7 cellular contexts compared by ENCODE assay signal in genomic region chr9:2017209-2017458, GRCh38. TPM values are rescaled to one million over a fixed set of nuclear protein-coding genes. Genes with fewer than 3 reads are reported as not detected.
A peak's percentile ranks its signal among the peaks of the same experiment; 100 is the strongest.
DNase-seq lines count a peak whose midpoint lies in the region; FAIRE-seq and TF ChIP-seq lines count a peak whose summit lies in the region.

No MANE protein-coding gene starts in this region.

- dilution Hi-C loops in keratinocyte (cut with MboI; ENCODE audit: extremely low pct_ligation_motif_present, low sequenced_read_pairs) = no loop called here

- peaks cover 37% of the 10 kb centered on the region for H3K79me2 ChIP-seq in keratinocyte (ENCODE audit: control insufficient read depth, insufficient read depth, low read length)

- H3K36me3 Mint-ChIP-seq in IgD-negative memory B cell = peaks cover 2% of the 10 kb centered on the region

- H3K27me3 ChIP-seq in keratinocyte (ENCODE audit: control insufficient read depth, extremely low read depth, insufficient read depth, low read length) = no peaks in the 10 kb centered on the region

- H3K9me1 ChIP-seq in keratinocyte (ENCODE audit: control insufficient read depth, extremely low read depth, insufficient read depth, low read length) = no peaks in the 10 kb centered on the region

- H3K4me3 Mint-ChIP-seq in IgD-negative memory B cell = peak overlapping the region; percentile 90 to 100 (median 100)

- DNase-seq in keratinocyte (ENCODE audit: low read depth, low spot score) = no peak
- DNase-seq in GM19240 (ENCODE audit: insufficient read length, low spot score) = no peak
- DNase-seq in NK-92 (lab: John Stamatoyannopoulos, UW; ENCODE audit: unreplicated experiment) = no peak
- no peak for DNase-seq in stimulated activated CD8-positive, alpha-beta memory T cell treated with anti-CD3 and anti-CD28 coated beads, Interleukin-4, amount 100 ng/mL, for 48 hours

- peaks cover 29 to 34% (median 31%) of the 10 kb centered on the region in 3 donors for H3K4me1 Mint-ChIP-seq in IgD-negative memory B cell

- H3K27ac ChIP-seq in angular gyrus (ENCODE audit: low read depth, low read length) (peak overlapping the region; percentile 92), keratinocyte (ENCODE audit: control insufficient read depth, insufficient read depth, low read length) (peak overlapping the region; percentile 85), temporal lobe (ENCODE audit: low read depth, low read length) (peak overlapping the region; percentile 91)

- no peaks in the 10 kb centered on the region for H3K36me3 ChIP-seq in keratinocyte (ENCODE audit: control insufficient read depth in 2 of 2, extremely low read depth in 1 of 2, insufficient read depth in 2 of 2, low read length in 2 of 2)

- H3K9me3 Mint-ChIP-seq in IgD-negative memory B cell = no peaks in the 10 kb centered on the region

- peak overlapping the region; percentile 79 to 91 (median 90) for H3K4me3 ChIP-seq in keratinocyte (ENCODE audit: control insufficient read depth in 2 of 3, extremely low read depth in 1 of 3, insufficient read depth in 2 of 3, low read depth in 1 of 3, low read length in 3 of 3)

- H3K4me1 ChIP-seq in keratinocyte (ENCODE audit: control insufficient read depth, extremely low read depth, insufficient read depth, low read length) = peaks cover 16% of the 10 kb centered on the region

- peak overlapping the region; percentile 97 for H2AFZ ChIP-seq in keratinocyte (ENCODE audit: control insufficient read depth, low read length)

- H3K9me3 ChIP-seq in keratinocyte (ENCODE audit: control insufficient read depth, low read depth, low read length) = no peaks in the 10 kb centered on the region

- peak overlapping the region; percentile 86 for H3K9ac ChIP-seq in keratinocyte (ENCODE audit: control insufficient read depth, extremely low read depth, insufficient read depth, low read length)

- no peaks in the 10 kb centered on the region for H4K20me1 ChIP-seq in keratinocyte (ENCODE audit: control insufficient read depth, extremely low read depth, insufficient read depth, low read length)

- H3K4me2 ChIP-seq in keratinocyte (ENCODE audit: control insufficient read depth, extremely low read depth, insufficient read depth, low read depth, low read length) = peak overlapping the region; percentile 99

- H3K27me3 Mint-ChIP-seq in IgD-negative memory B cell = peaks cover 2% of the 10 kb centered on the region

- peak overlapping the region; percentile 93 to 97 (median 97) for H3K27ac Mint-ChIP-seq in IgD-negative memory B cell

- no peak for FAIRE-seq in keratinocyte (lab: Jason Lieb, UNC)

- TF ChIP-seq CTCF in keratinocyte (optimal IDR thresholded peaks at IDR 0.05 in 1 of 3, IDR thresholded peaks at IDR 0.05 in 1 of 3, conservative IDR thresholded peaks at IDR 0.05 in 1 of 3; ENCODE audit: extremely low read depth in 1 of 3, insufficient read depth in 2 of 3, low read length in 3 of 3) = no peak

RNA-seq across cellular contexts. Expression of gene SMARCA2, which starts 2.0 kb away (rescaled TPM):
- polyA plus RNA-seq in IgD-negative memory B cell (24.9 TPM), keratinocyte (28.4 to 39.0 TPM (median 28.7 TPM) in 3 replicates)
- polyA plus RNA-seq in keratinocyte (2011; ENCODE audit: low read depth) = 91.5 TPM
- polyA plus RNA-seq in keratinocyte (2011; cell fraction: cytosol; rRNA removed) = 26.2 and 33.5 TPM in 2 replicates
- 47.3 and 51.9 TPM in 2 replicates for polyA plus RNA-seq in keratinocyte (2011; cell fraction: nucleus; rRNA removed)
- 25.7 and 27.5 TPM in 2 replicates for polyA plus RNA-seq in keratinocyte (2012; ENCODE audit: low replicate concordance)
- 60.9 to 93.3 TPM (median 91.2 TPM) in 3 replicates for polyA minus RNA-seq in keratinocyte
- polyA minus RNA-seq in keratinocyte (2011; cell fraction: cytosol; rRNA and poly(A)+ RNA removed) = 21.9 TPM
- 34.7 and 68.0 TPM in 2 replicates for polyA minus RNA-seq in keratinocyte (2011; cell fraction: nucleus; rRNA and poly(A)+ RNA removed)
- total RNA-seq in temporal lobe = 194 TPM
